In genomic region chr12:121628536-121628935, GRCh38 we compare ENCODE assay signal across 10 cellular contexts. TPM values are rescaled to one million over a fixed set of nuclear protein-coding genes. Genes with fewer than 3 reads are reported as not detected.
DNase-seq lines count a peak whose midpoint lies in the region; ATAC-seq and TF ChIP-seq lines count a peak whose summit lies in the region.
"Had no signal": no experiment of that assay in that cellular context is flagged by ENCODE, and none has a peak within 500 bp of the region (broad histone marks: within the 10 kb centered on the region; RNA-seq: fewer than 3 reads in every experiment).

No MANE protein-coding gene starts in this region.

- CTCF ChIA-PET in activated B cell treated with CpG ODN at 0.5 μM for 24 hours (lab: Charles Lee) = interaction anchor here (0.6 to 8.9 kb wide), 6 partner anchors 8 to 212 kb away, joined by 3 to 168 read pairs (median 4); partner anchors contain the start of gene MORN3

- no peaks in the 10 kb centered on the region for H3K9me3 Mint-ChIP-seq in activated T-cell treated with anti-CD3 and anti-CD28 coated beads, Interleukin-2, amount 50 U/mL, for 24 hours
- H3K9me3 Mint-ChIP-seq in activated B cell treated with CpG ODN at 0.5 μM for 24 hours = no peaks in the 10 kb centered on the region

- H3K27me3 Mint-ChIP-seq in activated T-cell treated with anti-CD3 and anti-CD28 coated beads, Interleukin-2, amount 50 U/mL, for 24 hours = no peaks in the 10 kb centered on the region
- no peaks in the 10 kb centered on the region for H3K27me3 Mint-ChIP-seq in activated B cell treated with CpG ODN at 0.5 μM for 24 hours

- intact Hi-C loops in activated B cell treated with CpG ODN at 0.5 μM for 24 hours (cut with micrococcal nuclease) (loop anchor here (1.0 to 5.0 kb wide), 3 partner anchors 144 to 394 kb away; partner anchors contain the start of gene BCL7A), prostate gland (cut with DNase I) (loop anchor here (5.0 kb wide), 3 partner anchors 49 to 126 kb away; no protein-coding TSS in a partner anchor)

- no peak for DNase-seq in activated T-cell treated with anti-CD3 and anti-CD28 coated beads, Interleukin-2, amount 50 U/mL, for 24 hours
- DNase-seq in activated T-cell treated with anti-CD3 and anti-CD28 coated beads, Interleukin-2, amount 50 U/mL, for 1 hour = no peak
- no peak for DNase-seq in activated B cell treated with CpG ODN at 0.5 μM for 24 hours
- no peak for DNase-seq in suprapubic skin (ENCODE audit: low spot score in 2 of 2)
- DNase-seq in prostate gland (ENCODE audit: low spot score) = no peak
- DNase-seq in HT-29 (ENCODE audit: low spot score) = no peak
- DNase-seq: dorsolateral prefrontal cortex, uterus had no signal

- peak overlapping the region; percentile 99 for H3K27ac Mint-ChIP-seq in activated T-cell treated with anti-CD3 and anti-CD28 coated beads, Interleukin-2, amount 50 U/mL, for 24 hours
- H3K27ac Mint-ChIP-seq in activated B cell treated with CpG ODN at 0.5 μM for 24 hours = peak overlapping the region; percentile 96

- no peak for TF ChIP-seq POLR2A in suprapubic skin (IDR thresholded peaks at IDR 0.05)
- TF ChIP-seq POLR2A in prostate gland (IDR thresholded peaks at IDR 0.05) = no peak

- H3K27me3 ChIP-seq in iPS-20b (ENCODE audit: insufficient read depth, low read length) (no peaks in the 10 kb centered on the region), suprapubic skin (no peaks in the 10 kb centered on the region), prostate gland (replicated peaks; ENCODE audit: insufficient read depth) (no peaks in the 10 kb centered on the region)
- H3K27me3 ChIP-seq: dorsolateral prefrontal cortex, uterus had no signal

- 48% methylated on average over 5 of the region's 5 CpGs for WGBS in suprapubic skin
- 87% methylated on average over 5 of the region's 5 CpGs for WGBS in prostate gland

- peak; percentile 9 for ATAC-seq in activated B cell treated with CpG ODN at 0.5 μM for 24 hours (ENCODE audit: low read depth)
- ATAC-seq in GM18870 (IDR thresholded peaks at IDR 0.05; ENCODE audit: unreplicated experiment) = no peak

- H3K36me3 ChIP-seq in iPS-20b (ENCODE audit: insufficient read depth, low read depth, low read length) (peaks cover 8% of the 10 kb centered on the region; the same call in 1 of the 2 replicates), suprapubic skin (no peaks in the 10 kb centered on the region), prostate gland (no peaks in the 10 kb centered on the region)
- H3K36me3 ChIP-seq: uterus had no signal

- H3K4me1 ChIP-seq in iPS-20b (ENCODE audit: insufficient read depth, low read length) = peaks cover 34% of the 10 kb centered on the region; the same call in 1 of the 2 replicates
- peaks cover 72% of the 10 kb centered on the region for H3K4me1 ChIP-seq in suprapubic skin
- H3K4me1 ChIP-seq in prostate gland (replicated peaks) = no peaks in the 10 kb centered on the region
- H3K4me1 ChIP-seq: uterus had no signal

- peak overlapping the region; percentile 94 for H3K4me3 Mint-ChIP-seq in activated T-cell treated with anti-CD3 and anti-CD28 coated beads, Interleukin-2, amount 50 U/mL, for 24 hours
- peak overlapping the region; percentile 94 for H3K4me3 Mint-ChIP-seq in activated B cell treated with CpG ODN at 0.5 μM for 24 hours

- peaks cover 57% of the 10 kb centered on the region for H3K36me3 Mint-ChIP-seq in activated T-cell treated with anti-CD3 and anti-CD28 coated beads, Interleukin-2, amount 50 U/mL, for 24 hours (ENCODE audit: low read depth)
- peaks cover 42% of the 10 kb centered on the region for H3K36me3 Mint-ChIP-seq in activated B cell treated with CpG ODN at 0.5 μM for 24 hours (ENCODE audit: low read depth)

- no peak for TF ChIP-seq EP300 in suprapubic skin (IDR thresholded peaks at IDR 0.05)

- POLR2A ChIA-PET in activated B cell treated with CpG ODN at 0.5 μM for 24 hours (lab: Charles Lee) = interaction anchor here (0.5 to 7.7 kb wide), 19 partner anchors 9 to 1821 kb away, joined by 3 to 138 read pairs (median 9); partner anchors contain the start of genes KDM2B and MORN3

- peak overlapping the region; percentile 76; the same call in 1 of the 2 replicates for H3K9ac ChIP-seq in iPS-20b (ENCODE audit: low read depth, low read length)

- H3K4me1 Mint-ChIP-seq in activated T-cell treated with anti-CD3 and anti-CD28 coated beads, Interleukin-2, amount 50 U/mL, for 24 hours (ENCODE audit: low read depth) = peaks cover 63% of the 10 kb centered on the region
- H3K4me1 Mint-ChIP-seq in activated B cell treated with CpG ODN at 0.5 μM for 24 hours = peaks cover 73% of the 10 kb centered on the region

- no peak for TF ChIP-seq CTCF in activated B cell treated with CpG ODN at 0.5 μM for 24 hours (IDR thresholded peaks at IDR 0.05)
- no peak for TF ChIP-seq CTCF in suprapubic skin (IDR thresholded peaks at IDR 0.05)
- no peak for TF ChIP-seq CTCF in prostate gland (IDR thresholded peaks at IDR 0.05)

- H3K9me3 ChIP-seq in iPS-20b (ENCODE audit: insufficient read depth, low read depth, low read length) = no peaks in the 10 kb centered on the region
- H3K9me3 ChIP-seq in suprapubic skin = no peaks in the 10 kb centered on the region
- no peaks in the 10 kb centered on the region for H3K9me3 ChIP-seq in prostate gland
- H3K9me3 ChIP-seq: uterus had no signal

- peak overlapping the region; percentile 92; the same call in 1 of the 2 replicates for H3K4me3 ChIP-seq in iPS-20b (ENCODE audit: low read length)
- H3K4me3 ChIP-seq in suprapubic skin = peak overlapping the region; percentile 75
- no peak overlapping the region for H3K4me3 ChIP-seq in prostate gland
- H3K4me3 ChIP-seq: uterus had no signal

- no peak overlapping the region for H3K27ac ChIP-seq in iPS-20b (ENCODE audit: low read length)
- H3K27ac ChIP-seq in suprapubic skin = peak overlapping the region; percentile 94
- no peak overlapping the region for H3K27ac ChIP-seq in prostate gland

RNA-seq across cellular contexts. Expression of gene ORAI1, which starts 2.2 kb away (rescaled TPM):
- total RNA-seq in activated B cell treated with CpG ODN at 0.5 μM for 24 hours = 85.8 and 86.3 TPM in 2 replicates
- 10 to 100 TPM; 56.5 to 81.4 (median 71.4) TPM for total RNA-seq in suprapubic skin
- total RNA-seq in prostate gland = 10 to 100 TPM in 1 of 2 donors, 1 to 10 TPM in 1; 5.5 to 71.1 TPM
- 16.9 and 19.9 TPM in 2 replicates for total RNA-seq in HT-29 (2014; rRNA removed; shearing (Covaris generic))

RNA-seq across cellular contexts. Expression of gene MORN3, which starts 40.9 kb away (rescaled TPM):
- total RNA-seq in activated B cell treated with CpG ODN at 0.5 μM for 24 hours (0.20 and 0.42 TPM in 2 replicates), suprapubic skin (1 to 10 TPM; 1.5 to 4.5 (median 2.6) TPM), prostate gland (1 to 10 TPM in 1 of 2 donors, not detected in 1; 1.5 TPM)
- total RNA-seq in HT-29 (2014; rRNA removed; shearing (Covaris generic)) = 0.05 and 0.13 TPM in 2 replicates

RNA-seq across cellular contexts. Expression of gene KDM2B, which starts 47.7 kb away (rescaled TPM):
- total RNA-seq in activated B cell treated with CpG ODN at 0.5 μM for 24 hours (197 and 236 TPM in 2 replicates), suprapubic skin (10 to 100 TPM; 47.8 to 53.7 (median 50.4) TPM), prostate gland (10 to 100 TPM; 18.1 to 39.3 TPM)
- total RNA-seq in HT-29 (2014; rRNA removed; shearing (Covaris generic)) = 29.6 and 38.4 TPM in 2 replicates

Comparison
In these comparisons a context has a peak if more than half of its experiments do, and no peak if none do; other contexts are left out.
1. H3K4me3 ChIP-seq: peak in iPS-20b (single experiment) and suprapubic skin (single experiment); none in prostate gland (0 of 2).